8 cellular contexts compared by ENCODE assay signal in genomic region chr3:53845103-53845880, GRCh38. TPM values are rescaled to one million over a fixed set of nuclear protein-coding genes. Genes with fewer than 3 reads are reported as not detected.
DNase-seq lines count a peak whose midpoint lies in the region; ATAC-seq, FAIRE-seq and TF ChIP-seq lines count a peak whose summit lies in the region.

No MANE protein-coding gene starts in this region.

- no TSS peak for BruUV-seq in A673 (replicated peaks; lab: Mats Ljungman, UMichigan)

- 16% methylated on average over 25 of the region's 25 CpGs for WGBS in right cardiac atrium

- H3K4me1 ChIP-seq in A673 (ENCODE audit: insufficient read depth, low read length, poor library complexity, severe bottlenecking) (no peaks in the 10 kb centered on the region), ascending aorta (peaks cover 3 to 5% of the 10 kb centered on the region in 2 donors), right cardiac atrium (ENCODE audit: control insufficient read depth, insufficient read depth, low read length) (peaks cover 3% of the 10 kb centered on the region)

- H3K27ac ChIP-seq in A673 (ENCODE audit: low read depth, low read length, poor library complexity, severe bottlenecking) (no peak overlapping the region), ascending aorta (peak overlapping the region; percentile 34 to 63), right cardiac atrium (ENCODE audit: low read length) (no peak overlapping the region)

- H3K9me3 ChIP-seq in A673 (ENCODE audit: low read depth, low read length, poor library complexity, severe bottlenecking) (no peaks in the 10 kb centered on the region), ascending aorta (no peaks in the 10 kb centered on the region), right cardiac atrium (ENCODE audit: control insufficient read depth, low read length) (no peaks in the 10 kb centered on the region)

- ATAC-seq in right cardiac atrium (peak; percentile 28 to 56), HG03520 (IDR thresholded peaks at IDR 0.05; ENCODE audit: unreplicated experiment) (no peak)

- intact Hi-C loops in A673 (cut with micrococcal nuclease; ENCODE audit: unreplicated experiment), result no loop called here
- intact Hi-C loops in ascending aorta (cut with DNase I), result loop anchor here (5.0 kb wide), 1 partner anchor 73 kb away; no protein-coding TSS in a partner anchor
- intact Hi-C loops in right cardiac atrium (cut with DNase I), result no loop called here
- intact Hi-C loops in posterior cingulate gyrus (cut with DNase I), result no loop called here

- H3K36me3 ChIP-seq in A673 (ENCODE audit: insufficient read depth, low read length, poor library complexity, severe bottlenecking) (no peaks in the 10 kb centered on the region), ascending aorta (no peaks in the 10 kb centered on the region)

- POLR2A ChIA-PET in A673 (lab: Charles Lee; ENCODE audit: low non-redundant PET), result no interaction called here

- H3K4me3 ChIP-seq in A673 (ENCODE audit: low read depth, low read length, poor library complexity, severe bottlenecking) (peak overlapping the region; percentile 29), ascending aorta (peak overlapping the region; percentile 66 to 83), right cardiac atrium (ENCODE audit: low read length) (peak overlapping the region; percentile 58)

- peaks cover 33% of the 10 kb centered on the region for H3K27me3 ChIP-seq in A673 (replicated peaks; ENCODE audit: insufficient read depth, low read depth, low read length, poor library complexity)
- H3K27me3 ChIP-seq in ascending aorta, result no peaks in the 10 kb centered on the region
- no peaks in the 10 kb centered on the region for H3K27me3 ChIP-seq in right cardiac atrium (ENCODE audit: control insufficient read depth, insufficient read depth)

- in situ Hi-C loops in GM13976 (cut with MboI; ENCODE audit: low sequenced_read_pairs, unreplicated experiment), result no loop called here

- CTCF ChIA-PET in A673 (lab: Charles Lee), result no interaction called here

- FAIRE-seq in HTR-8/SVneo (lab: Jason Lieb, UNC), result no peak

- TF ChIP-seq CTCF in A673 (conservative IDR thresholded peaks at IDR 0.05; ENCODE audit: low read depth, low read length) (no peak), GM13976 (IDR thresholded peaks at IDR 0.05; ENCODE audit: borderline replicate concordance, control extremely low read depth, extremely low read depth, insufficient read depth, missing control alignments) (no peak), ascending aorta (IDR thresholded peaks at IDR 0.05) (peak in 2 of 3 experiments; percentile 34 to 41)

- DNase-seq in A673 (ENCODE audit: low spot score) (peak; percentile 3), GM13976 (ENCODE audit: low spot score) (peak; percentile 61), HTR-8/SVneo (ENCODE audit: insufficient read length, low spot score) (peak; percentile 57), ascending aorta (ENCODE audit: low spot score in 2 of 2) (peak in 1 of 2 donors; percentile 74), right cardiac atrium (peak; percentile 55 to 77 (median 75)), posterior cingulate gyrus (peak in 6 of 10 donors; percentile 35 to 89 (median 52)), COLO829 (ENCODE audit: low spot score) (no peak)

RNA-seq across cellular contexts. Expression of gene CHDH, which starts 0.9 kb away (rescaled TPM):
- total RNA-seq in A673 (2021) (0.24 TPM in 1 of 2 replicates, not detected in the other), ascending aorta (0.53 TPM), right cardiac atrium (1 to 10 TPM; 4.6 to 8.2 (median 6.9) TPM)
- polyA plus RNA-seq in right cardiac atrium, result 2.2 TPM

RNA-seq across cellular contexts. Expression of gene IL17RB, which starts 1.1 kb away (rescaled TPM):
- total RNA-seq in A673 (2021) (not detected in 2 replicates), ascending aorta (not detected), right cardiac atrium (1 to 10 TPM; 1.4 to 2.9 (median 2.2) TPM)
- 1.3 TPM for polyA plus RNA-seq in right cardiac atrium

RNA-seq across cellular contexts. Expression of gene ACTR8, which starts 36.7 kb away (rescaled TPM):
- 21.1 and 26.9 TPM in 2 replicates for total RNA-seq in A673 (2021)
- 16.6 TPM for total RNA-seq in ascending aorta
- total RNA-seq in right cardiac atrium, result 10 to 100 TPM; 31.5 to 47.9 (median 36.9) TPM
- polyA plus RNA-seq in right cardiac atrium, result 13.4 TPM

RNA-seq across cellular contexts. Expression of gene SELENOK, which starts 46.4 kb away (rescaled TPM):
- total RNA-seq in A673 (2021), result 19.9 and 20.7 TPM in 2 replicates
- total RNA-seq in ascending aorta, result 18.7 TPM
- total RNA-seq in right cardiac atrium, result 100 to 1,000 TPM in 2 of 4 donors, 10 to 100 TPM in 2; 86.9 to 115 (median 101) TPM
- 187 TPM for polyA plus RNA-seq in right cardiac atrium

Comparison
In these comparisons a context has a peak if more than half of its experiments do, and no peak if none do; other contexts are left out.
1. H3K27ac ChIP-seq: peak in ascending aorta (2 of 2); none in A673 (single experiment) and right cardiac atrium (single experiment).
2. CTCF ChIP-seq: peak in ascending aorta (2 of 3); none in A673 (single experiment) and GM13976 (single experiment).
3. Peak in every context shown above with its lines, with median percentiles within 50 percentile points of each other: H3K4me3 ChIP-seq.